In genomic region chr20:11221046-11221445, GRCh38 we compare ENCODE assay signal across 17 cellular contexts.
A peak's percentile ranks its signal among the peaks of the same experiment; 100 is the strongest.
DNase-seq lines count a peak whose midpoint lies in the region; ATAC-seq, FAIRE-seq and TF ChIP-seq lines count a peak whose summit lies in the region.
"Had no signal": no experiment of that assay in that cellular context is flagged by ENCODE, and none has a peak within 500 bp of the region (broad histone marks: within the 10 kb centered on the region; RNA-seq: fewer than 3 reads in every experiment).

No MANE protein-coding gene starts in this region.

- intact Hi-C loops in endothelial cell of umbilical vein (cut with micrococcal nuclease) (no loop called here), testis (cut with DNase I; ENCODE audit: low total_unique reads) (no loop called here)

- H3K9me3 ChIP-seq in OCI-LY3 (ENCODE audit: insufficient read depth, low read length): no peaks in the 10 kb centered on the region
- H3K9me3 ChIP-seq in endothelial cell of umbilical vein (replicated peaks; ENCODE audit: control insufficient read depth, insufficient read depth, low read length): no peaks in the 10 kb centered on the region
- no peaks in the 10 kb centered on the region for H3K9me3 ChIP-seq in testis
- no peaks in the 10 kb centered on the region for H3K9me3 ChIP-seq in small intestine (ENCODE audit: control insufficient read depth, low read depth)
- no peaks in the 10 kb centered on the region for H3K9me3 ChIP-seq in T-helper 17 cell (ENCODE audit: control insufficient read depth, low read length, poor library complexity, severe bottlenecking)
- H3K9me3 ChIP-seq: A549 had no signal

- H3K18ac ChIP-seq in mesendoderm (ENCODE audit: low read length): peak overlapping the region; percentile 51

- H2AFZ ChIP-seq in OCI-LY3 (ENCODE audit: low read depth, low read length) (peak overlapping the region; percentile 83), endothelial cell of umbilical vein (ENCODE audit: low read depth, low read length) (peak overlapping the region; percentile 21)

- dilution Hi-C loops in endothelial cell of umbilical vein (cut with MboI; ENCODE audit: extremely low pct_ligation_motif_present, low sequenced_read_pairs): no loop called here

- H4K5ac ChIP-seq in mesendoderm (ENCODE audit: low read length): no peak overlapping the region

- H3K36me3 ChIP-seq in OCI-LY3 (replicated peaks; ENCODE audit: low read depth, low read length): peaks cover 8% of the 10 kb centered on the region
- no peaks in the 10 kb centered on the region for H3K36me3 ChIP-seq in endothelial cell of umbilical vein (ENCODE audit: control insufficient read depth in 2 of 2, extremely low read depth in 1 of 2, insufficient read depth in 2 of 2, low read length in 2 of 2)
- no peaks in the 10 kb centered on the region for H3K36me3 ChIP-seq in mesendoderm (ENCODE audit: control insufficient read depth, insufficient read depth, low read length)
- H3K36me3 ChIP-seq in testis (ENCODE audit: low read depth, missing control alignments): no peaks in the 10 kb centered on the region
- H3K36me3 ChIP-seq in small intestine (ENCODE audit: control insufficient read depth in 2 of 2, insufficient read depth in 2 of 2, low read length in 2 of 2): no peaks in the 10 kb centered on the region

- no peak overlapping the region for H3K4me3 Mint-ChIP-seq in T-helper 17 cell
- H3K4me3 Mint-ChIP-seq: CD14-positive monocyte; CD8-positive, alpha-beta T cell had no signal

- no peak overlapping the region for H3K27ac Mint-ChIP-seq in T-helper 17 cell
- H3K27ac Mint-ChIP-seq: CD14-positive monocyte; CD8-positive, alpha-beta T cell had no signal

- no peaks in the 10 kb centered on the region for H3K36me3 Mint-ChIP-seq in T-helper 17 cell (ENCODE audit: low read depth)
- H3K36me3 Mint-ChIP-seq: CD14-positive monocyte; CD8-positive, alpha-beta T cell had no signal

- H4K8ac ChIP-seq in mesendoderm (ENCODE audit: low read depth, low read length): no peak overlapping the region

- H2BK15ac ChIP-seq in mesendoderm (replicated peaks; ENCODE audit: low read depth): peak overlapping the region; percentile 12

- FAIRE-seq in endothelial cell of umbilical vein (lab: Jason Lieb, UNC) (no peak), small intestine (lab: Jason Lieb, UNC) (no peak)
- FAIRE-seq: D721Med, H54 had no signal

- no peaks in the 10 kb centered on the region for H4K20me1 ChIP-seq in OCI-LY3 (ENCODE audit: insufficient read depth, low read length)
- no peaks in the 10 kb centered on the region for H4K20me1 ChIP-seq in endothelial cell of umbilical vein (replicated peaks; ENCODE audit: control insufficient read depth, extremely low read depth, insufficient read depth, low read length)

- no peak overlapping the region for H3K4me3 ChIP-seq in OCI-LY3 (ENCODE audit: low read length)
- no peak overlapping the region for H3K4me3 ChIP-seq in endothelial cell of umbilical vein (replicated peaks in 1 of 3; ENCODE audit: insufficient read depth in 1 of 3, low read depth in 1 of 3, low read length in 3 of 3)
- H3K4me3 ChIP-seq in mesendoderm (ENCODE audit: low read length): no peak overlapping the region
- no peak overlapping the region for H3K4me3 ChIP-seq in testis
- H3K4me3 ChIP-seq in small intestine (ENCODE audit: low read depth in 1 of 2, low read length in 2 of 2): no peak overlapping the region
- H3K4me3 ChIP-seq: A549 had no signal

- no peaks in the 10 kb centered on the region for H3K27me3 Mint-ChIP-seq in T-helper 17 cell

- peaks cover 29% of the 10 kb centered on the region for H3K4me1 ChIP-seq in OCI-LY3 (ENCODE audit: low read length)
- H3K4me1 ChIP-seq in endothelial cell of umbilical vein (ENCODE audit: control insufficient read depth, extremely low read depth, insufficient read depth, low read length): peaks cover 24% of the 10 kb centered on the region
- peaks cover 8% of the 10 kb centered on the region for H3K4me1 ChIP-seq in mesendoderm (ENCODE audit: control insufficient read depth, low read depth, low read length)
- peaks cover 19% of the 10 kb centered on the region for H3K4me1 ChIP-seq in testis
- H3K4me1 ChIP-seq in small intestine (ENCODE audit: control insufficient read depth in 2 of 2, insufficient read depth in 1 of 2, low read depth in 1 of 2, low read length in 1 of 2): peaks cover 0 to 8% of the 10 kb centered on the region in 2 donors

- no peaks in the 10 kb centered on the region for H3K79me1 ChIP-seq in mesendoderm (ENCODE audit: low read length)

- H3K27me3 ChIP-seq in OCI-LY3 (ENCODE audit: low read depth, low read length) (no peaks in the 10 kb centered on the region), endothelial cell of umbilical vein (ENCODE audit: control insufficient read depth in 2 of 2, insufficient read depth in 2 of 2, low read length in 2 of 2) (no peaks in the 10 kb centered on the region), mesendoderm (ENCODE audit: insufficient read depth, low read length, poor library complexity) (no peaks in the 10 kb centered on the region), testis (no peaks in the 10 kb centered on the region), small intestine (ENCODE audit: control insufficient read depth in 2 of 2, insufficient read depth in 2 of 2, low read length in 2 of 2) (no peaks in the 10 kb centered on the region)

- no peak overlapping the region for H2BK5ac ChIP-seq in mesendoderm (ENCODE audit: low read length)

- H3K9ac ChIP-seq in OCI-LY3 (ENCODE audit: low read length) (no peak overlapping the region), endothelial cell of umbilical vein (replicated peaks; ENCODE audit: extremely low read depth, insufficient read depth, low read length) (no peak overlapping the region), mesendoderm (ENCODE audit: low read length) (no peak overlapping the region)

- POLR2A ChIA-PET in endothelial cell of umbilical vein (lab: Charles Lee): no interaction called here

- no peaks in the 10 kb centered on the region for H3K79me2 ChIP-seq in OCI-LY3 (ENCODE audit: low read length)
- no peaks in the 10 kb centered on the region for H3K79me2 ChIP-seq in endothelial cell of umbilical vein (ENCODE audit: control insufficient read depth, insufficient read depth, low read length)
- H3K79me2 ChIP-seq in mesendoderm (ENCODE audit: control insufficient read depth, insufficient read depth, low read length): no peaks in the 10 kb centered on the region

- TF ChIP-seq POLR2A in endothelial cell of umbilical vein (IDR thresholded peaks at IDR 0.05; ENCODE audit: low read depth, low read length) (no peak), testis (IDR thresholded peaks at IDR 0.05) (no peak)

- peak overlapping the region; percentile 25 for H3K4me2 ChIP-seq in OCI-LY3 (ENCODE audit: low read length)
- H3K4me2 ChIP-seq in endothelial cell of umbilical vein (ENCODE audit: insufficient read depth, low read length): no peak overlapping the region
- H3K4me2 ChIP-seq in mesendoderm (ENCODE audit: low read length): no peak overlapping the region
- H3K4me2 ChIP-seq: A549 had no signal

- no peak overlapping the region for H3K23ac ChIP-seq in mesendoderm (ENCODE audit: low read length)

- H3K4me1 Mint-ChIP-seq in T-helper 17 cell: no peaks in the 10 kb centered on the region

- no peaks in the 10 kb centered on the region for H3K9me1 ChIP-seq in endothelial cell of umbilical vein (replicated peaks; ENCODE audit: control insufficient read depth, extremely low read depth, insufficient read depth, low read length)

- H2AK5ac ChIP-seq in mesendoderm (ENCODE audit: low read length): no peak overlapping the region

- no peak overlapping the region for H2BK120ac ChIP-seq in mesendoderm (ENCODE audit: low read depth, low read length)

- H3K56ac ChIP-seq in mesendoderm (ENCODE audit: low read length): no peak overlapping the region

- no peak overlapping the region for H3K4ac ChIP-seq in mesendoderm (ENCODE audit: low read depth, low read length)

- CTCF ChIA-PET in endothelial cell of umbilical vein (lab: Charles Lee): no interaction called here

- BruUV-seq in endothelial cell of umbilical vein (replicated peaks; lab: Mats Ljungman, UMichigan): no TSS peak

- no peak for ATAC-seq in T-helper 17 cell
- ATAC-seq: A549; CD8-positive, alpha-beta T cell; HCT116 had no signal

- no peak for TF ChIP-seq CTCF in OCI-LY3 (IDR thresholded peaks at IDR 0.05; ENCODE audit: low read depth, low read length)
- no peak for TF ChIP-seq CTCF in endothelial cell of umbilical vein (IDR thresholded peaks at IDR 0.05; ENCODE audit: extremely low read depth in 1 of 2, insufficient read depth in 1 of 2, low read depth in 1 of 2, low read length in 2 of 2)
- TF ChIP-seq CTCF in testis (IDR thresholded peaks at IDR 0.05): no peak

- DNase-seq in endothelial cell of umbilical vein (ENCODE audit: low read depth, low spot score) (peak; percentile 31), mesendoderm (no peak), testis (peak; percentile 37), small intestine (no peak), T-helper 17 cell (no peak), NCI-H1694 (lab: John Stamatoyannopoulos, UW) (no peak)
- DNase-seq: CD8-positive, alpha-beta T cell; COR-L47; DMS153; DND-41; GDM1 had no signal

- H3K27ac ChIP-seq in OCI-LY3 (ENCODE audit: low read length): no peak overlapping the region
- no peak overlapping the region for H3K27ac ChIP-seq in endothelial cell of umbilical vein (ENCODE audit: insufficient read depth, low read depth, low read length)
- H3K27ac ChIP-seq in mesendoderm (ENCODE audit: low read depth, low read length): no peak overlapping the region
- peak overlapping the region; percentile 33 to 39 for H3K27ac ChIP-seq in testis
- H3K27ac ChIP-seq in small intestine (ENCODE audit: low read depth in 1 of 2, low read length in 1 of 2): no peak overlapping the region

- WGBS in mesendoderm (ENCODE audit: extremely low coverage, insufficient coverage, low lambda C conversion rate): no CpG with 5 or more reads among the region's 2 CpGs
- WGBS in testis, 2 donors: 21 to 57% methylated on average over 2 of the region's 2 CpGs
- WGBS in small intestine, 3 donors: 53 to 59% (median 58%) methylated on average over 2 of the region's 2 CpGs

TF ChIP-seq in endothelial cell of umbilical vein, 7 proteins besides CTCF, POLR2A, EP300 and RAD21:
- TF ChIP-seq MAX (IDR thresholded peaks at IDR 0.05; ENCODE audit: insufficient read depth, insufficient read length): no peak
- no peak for TF ChIP-seq JUN (IDR thresholded peaks at IDR 0.05; ENCODE audit: borderline replicate concordance, insufficient read depth, insufficient read length, low read depth)
- no peak for TF ChIP-seq POLR2AphosphoS5 (IDR thresholded peaks at IDR 0.05; ENCODE audit: insufficient read depth, low read depth, low read length)
- no peak for TF ChIP-seq EZH2 (IDR thresholded peaks at IDR 0.05; ENCODE audit: borderline replicate concordance, low read depth, low read length, severe bottlenecking)
- no peak for TF ChIP-seq MYC (IDR thresholded peaks at IDR 0.05; ENCODE audit: low read depth, low read length)
- TF ChIP-seq FOS (IDR thresholded peaks at IDR 0.05; ENCODE audit: borderline replicate concordance, insufficient read depth, low read length): no peak
- no peak for TF ChIP-seq GATA2 (IDR thresholded peaks at IDR 0.05; ENCODE audit: insufficient read depth, insufficient read length, low read depth, low read length)

Comparison
In these comparisons a context has a peak if more than half of its experiments do, and no peak if none do; other contexts are left out.
1. H3K27ac ChIP-seq: peak in testis (2 of 2); none in OCI-LY3 (single experiment), endothelial cell of umbilical vein (single experiment), mesendoderm (single experiment) and small intestine (0 of 2).
2. DNase-seq: peak in endothelial cell of umbilical vein (single experiment) and testis (single experiment); none in mesendoderm (single experiment), small intestine (single experiment), T-helper 17 cell (0 of 3) and NCI-H1694 (single experiment).